ENCODE assay signal across 15 cellular contexts in genomic region chr21:32007461-32007860, GRCh38.
DNase-seq lines count a peak whose midpoint lies in the region; ATAC-seq, FAIRE-seq and TF ChIP-seq lines count a peak whose summit lies in the region.
"Had no signal": no experiment of that assay in that cellular context is flagged by ENCODE, and none has a peak within 500 bp of the region (broad histone marks: within the 10 kb centered on the region; RNA-seq: fewer than 3 reads in every experiment).

No MANE protein-coding gene starts in this region.

- H3K9ac ChIP-seq in PC-3 (ENCODE audit: low read length): no peak overlapping the region

- no peak for TF ChIP-seq CTCF in PC-3 (conservative IDR thresholded peaks at IDR 0.05; ENCODE audit: low read depth, low read length)

- peaks cover 31% of the 10 kb centered on the region for H3K27me3 ChIP-seq in PC-3 (ENCODE audit: low read length)
- H3K27me3 ChIP-seq: thyroid gland had no signal

- no peak overlapping the region for H2AFZ ChIP-seq in PC-3 (ENCODE audit: low read length)
- H2AFZ ChIP-seq: GM23338 had no signal

- no peak overlapping the region for H3K4me2 ChIP-seq in PC-3 (ENCODE audit: low read length)
- H3K4me2 ChIP-seq: GM23338 had no signal

- no peaks in the 10 kb centered on the region for H3K36me3 ChIP-seq in PC-3 (ENCODE audit: low read depth, low read length)
- H3K36me3 ChIP-seq: thyroid gland had no signal

- no peaks in the 10 kb centered on the region for H3K79me2 ChIP-seq in PC-3 (ENCODE audit: low read length)

- H4K20me1 ChIP-seq in PC-3 (ENCODE audit: low read length): no peaks in the 10 kb centered on the region

- peak; percentile 79 for FAIRE-seq in urothelium cell line (lab: Jason Lieb, UNC)

- intact Hi-C loops in PC-3 (cut with micrococcal nuclease): no loop called here

- DNase-seq in GM03348 (ENCODE audit: low spot score) (peak; percentile 69), PC-3 (peak; percentile 53), fibroblast of gingiva (ENCODE audit: low read depth) (peak; percentile 56), urothelium cell line (ENCODE audit: low spot score) (peak; percentile 65), cerebellum (ENCODE audit: low spot score) (no peak), NCI-H1930 (lab: John Stamatoyannopoulos, UW) (no peak)
- DNase-seq: activated CD4-positive, alpha-beta T cell treated with anti-CD3 and anti-CD28 coated beads, Interleukin-2, amount 50 U/mL, for 1 hour; cortex of kidney; NCI-H187; NCI-H748 treated with DMSO at 0.1 percent for 48 hours; SHP77 treated with DMSO at 0.1 percent for 48 hours; stimulated activated CD8-positive, alpha-beta memory T cell treated with anti-CD3 and anti-CD28 coated beads, Interleukin-4, amount 100 ng/mL, for 48 hours; thyroid gland had no signal

- no peaks in the 10 kb centered on the region for H3F3A ChIP-seq in PC-3 (ENCODE audit: low read length, unreplicated experiment)

- CTCF ChIA-PET in PC-3 (lab: Charles Lee): no interaction called here

- H3K9me2 ChIP-seq in PC-3 (replicated peaks; ENCODE audit: low read length): no peaks in the 10 kb centered on the region

- H3K4me1 ChIP-seq in PC-3 (ENCODE audit: insufficient read depth, low read length): 0 out of 2 replicates have a peak, but pooled peaks cover 3% of the 10 kb centered on the region
- H3K4me1 ChIP-seq: thyroid gland had no signal

- no peak overlapping the region for H3K27ac ChIP-seq in PC-3 (ENCODE audit: low read length)
- H3K27ac ChIP-seq: thyroid gland had no signal

- ATAC-seq in PC-3 (peak; percentile 18; the same call in 1 of the 2 replicates), HG02981 (IDR thresholded peaks at IDR 0.05; ENCODE audit: unreplicated experiment) (no peak)
- ATAC-seq: GM23338 had no signal

- POLR2A ChIA-PET in PC-3 (lab: Charles Lee; ENCODE audit: unreplicated experiment): no interaction called here

- no peaks in the 10 kb centered on the region for H3K9me3 ChIP-seq in PC-3 (ENCODE audit: low read length)
- H3K9me3 ChIP-seq: thyroid gland had no signal

- BruUV-seq in PC-3 (replicated peaks; lab: Mats Ljungman, UMichigan): no TSS peak

- no peak overlapping the region for H3K4me3 ChIP-seq in PC-3 (ENCODE audit: low read length)
- H3K4me3 ChIP-seq: GM23338, thyroid gland had no signal

Comparison
In these comparisons a context has a peak if more than half of its experiments do, and no peak if none do; other contexts are left out.
1. DNase-seq: peak in GM03348 (single experiment), PC-3 (single experiment), fibroblast of gingiva (single experiment) and urothelium cell line (single experiment); none in cerebellum (single experiment) and NCI-H1930 (0 of 2).